1 cellular context compared by ENCODE assay signal in genomic region chr1:211711313-211711712, GRCh38.
TF ChIP-seq lines count a peak whose summit lies in the region.

No MANE protein-coding gene starts in this region.

TF ChIP-seq in K562, 482 proteins besides CTCF, POLR2A, EP300 and RAD21 (continued from another document):
- TF ChIP-seq, protein P1, sequence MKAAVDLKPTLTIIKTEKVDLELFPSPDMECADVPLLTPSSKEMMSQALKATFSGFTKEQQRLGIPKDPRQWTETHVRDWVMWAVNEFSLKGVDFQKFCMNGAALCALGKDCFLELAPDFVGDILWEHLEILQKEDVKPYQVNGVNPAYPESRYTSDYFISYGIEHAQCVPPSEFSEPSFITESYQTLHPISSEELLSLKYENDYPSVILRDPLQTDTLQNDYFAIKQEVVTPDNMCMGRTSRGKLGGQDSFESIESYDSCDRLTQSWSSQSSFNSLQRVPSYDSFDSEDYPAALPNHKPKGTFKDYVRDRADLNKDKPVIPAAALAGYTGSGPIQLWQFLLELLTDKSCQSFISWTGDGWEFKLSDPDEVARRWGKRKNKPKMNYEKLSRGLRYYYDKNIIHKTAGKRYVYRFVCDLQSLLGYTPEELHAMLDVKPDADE (conservative IDR thresholded peaks at IDR 0.05; ENCODE audit: control insufficient read depth, low read depth, low read length), result no peak
- TF ChIP-seq, protein P2, sequence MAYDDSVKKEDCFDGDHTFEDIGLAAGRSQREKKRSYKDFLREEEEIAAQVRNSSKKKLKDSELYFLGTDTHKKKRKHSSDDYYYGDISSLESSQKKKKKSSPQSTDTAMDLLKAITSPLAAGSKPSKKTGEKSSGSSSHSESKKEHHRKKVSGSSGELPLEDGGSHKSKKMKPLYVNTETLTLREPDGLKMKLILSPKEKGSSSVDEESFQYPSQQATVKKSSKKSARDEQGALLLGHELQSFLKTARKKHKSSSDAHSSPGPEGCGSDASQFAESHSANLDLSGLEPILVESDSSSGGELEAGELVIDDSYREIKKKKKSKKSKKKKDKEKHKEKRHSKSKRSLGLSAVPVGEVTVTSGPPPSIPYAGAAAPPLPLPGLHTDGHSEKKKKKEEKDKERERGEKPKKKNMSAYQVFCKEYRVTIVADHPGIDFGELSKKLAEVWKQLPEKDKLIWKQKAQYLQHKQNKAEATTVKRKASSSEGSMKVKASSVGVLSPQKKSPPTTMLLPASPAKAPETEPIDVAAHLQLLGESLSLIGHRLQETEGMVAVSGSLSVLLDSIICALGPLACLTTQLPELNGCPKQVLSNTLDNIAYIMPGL (CRISPR knock-in tag; IDR thresholded peaks at IDR 0.05), result no peak
- TF ChIP-seq CHCHD3 (CRISPR knock-in tag; IDR thresholded peaks at IDR 0.05) (no peak), LEF1 (IDR thresholded peaks at IDR 0.05) (no peak), MTA2 (IDR thresholded peaks at IDR 0.05; ENCODE audit: low read depth) (no peak), SAFB2 (IDR thresholded peaks at IDR 0.05; ENCODE audit: borderline replicate concordance, low read depth, low read length, severe bottlenecking) (no peak), ZC3H4 (CRISPR knock-in tag; IDR thresholded peaks at IDR 0.05; ENCODE audit: borderline replicate concordance) (no peak), PTRF (tag; IDR thresholded peaks at IDR 0.05) (no peak), LCOR (CRISPR knock-in tag; IDR thresholded peaks at IDR 0.05) (no peak), SMAD1 (IDR thresholded peaks at IDR 0.05; ENCODE audit: low read depth, low read length, partially characterized antibody) (no peak), SRF (CRISPR knock-in tag; IDR thresholded peaks at IDR 0.05) (no peak), RUNX1 (IDR thresholded peaks at IDR 0.05; ENCODE audit: low read depth) (no peak), ZNF75A (CRISPR knock-in tag; IDR thresholded peaks at IDR 0.05) (no peak), PCBP2 (IDR thresholded peaks at IDR 0.05; ENCODE audit: low read depth, low read length, poor library complexity, severe bottlenecking) (no peak), ZNF280B (CRISPR knock-in tag; IDR thresholded peaks at IDR 0.05) (no peak), DMBX1 (CRISPR knock-in tag; IDR thresholded peaks at IDR 0.05; ENCODE audit: borderline replicate concordance) (no peak), NONO (IDR thresholded peaks at IDR 0.05; ENCODE audit: low read depth in 2 of 2, low read length in 1 of 2) (no peak), SRSF7 (optimal IDR thresholded peaks at IDR 0.05; ENCODE audit: low read depth, low read length) (no peak), RBM39 (optimal IDR thresholded peaks at IDR 0.05; ENCODE audit: low read depth, low read length) (no peak), SP1 (CRISPR knock-in tag; IDR thresholded peaks at IDR 0.05) (no peak), RHOXF2B (CRISPR knock-in tag; conservative IDR thresholded peaks at IDR 0.05) (no peak), FOXJ3 (CRISPR knock-in tag; IDR thresholded peaks at IDR 0.05) (no peak), MLLT1 (IDR thresholded peaks at IDR 0.05) (no peak), KLF16 (IDR thresholded peaks at IDR 0.05) (no peak), AFF4 (CRISPR knock-in tag; IDR thresholded peaks at IDR 0.05) (no peak), ZNF586 (CRISPR knock-in tag; conservative IDR thresholded peaks at IDR 0.05) (no peak), EP400 (IDR thresholded peaks at IDR 0.05) (peak; percentile 50), NEUROD1 (IDR thresholded peaks at IDR 0.05; ENCODE audit: borderline replicate concordance, low read depth, low read length, partially characterized antibody) (no peak), TFAM (CRISPR knock-in tag; conservative IDR thresholded peaks at IDR 0.05) (no peak), COPS2 (conservative IDR thresholded peaks at IDR 0.05) (no peak), MYNN (IDR thresholded peaks at IDR 0.05) (no peak), MYNN (CRISPR knock-in tag; IDR thresholded peaks at IDR 0.05) (no peak)
- TF ChIP-seq, protein P3, sequence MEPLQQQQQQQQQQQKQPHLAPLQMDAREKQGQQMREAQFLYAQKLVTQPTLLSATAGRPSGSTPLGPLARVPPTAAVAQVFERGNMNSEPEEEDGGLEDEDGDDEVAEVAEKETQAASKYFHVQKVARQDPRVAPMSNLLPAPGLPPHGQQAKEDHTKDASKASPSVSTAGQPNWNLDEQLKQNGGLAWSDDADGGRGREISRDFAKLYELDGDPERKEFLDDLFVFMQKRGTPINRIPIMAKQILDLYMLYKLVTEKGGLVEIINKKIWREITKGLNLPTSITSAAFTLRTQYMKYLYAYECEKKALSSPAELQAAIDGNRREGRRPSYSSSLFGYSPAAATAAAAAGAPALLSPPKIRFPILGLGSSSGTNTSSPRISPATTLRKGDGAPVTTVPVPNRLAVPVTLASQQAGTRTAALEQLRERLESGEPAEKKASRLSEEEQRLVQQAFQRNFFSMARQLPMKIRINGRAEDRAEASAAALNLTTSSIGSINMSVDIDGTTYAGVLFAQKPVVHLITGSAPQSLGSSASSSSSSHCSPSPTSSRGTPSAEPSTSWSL (CRISPR knock-in tag; IDR thresholded peaks at IDR 0.05; ENCODE audit: borderline replicate concordance), result no peak
- TF ChIP-seq, protein P4, sequence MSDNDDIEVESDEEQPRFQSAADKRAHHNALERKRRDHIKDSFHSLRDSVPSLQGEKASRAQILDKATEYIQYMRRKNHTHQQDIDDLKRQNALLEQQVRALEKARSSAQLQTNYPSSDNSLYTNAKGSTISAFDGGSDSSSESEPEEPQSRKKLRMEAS (CRISPR knock-in tag; IDR thresholded peaks at IDR 0.05), result peak; percentile 95
